ENCODE assay signal across 15 cellular contexts in genomic region chr13:39536274-39536673, GRCh38.
"Had no signal": no experiment of that assay in that cellular context is flagged by ENCODE, and none has a peak within 500 bp of the region (broad histone marks: within the 10 kb centered on the region; RNA-seq: fewer than 3 reads in every experiment).

No MANE protein-coding gene starts in this region.

- ATAC-seq: activated CD4-positive, alpha-beta T cell treated with anti-CD3 and anti-CD28 coated beads for 36 hours; gastrocnemius medialis; pancreas; stimulated activated effector memory CD8-positive, alpha-beta T cell treated with anti-CD3 and anti-CD28 coated beads, Interleukin-12 subunit alpha, Interleukin-12 subunit beta, amount 100 ng/mL, for 72 hours had no signal

- H3K9me3 ChIP-seq: breast epithelium, colonic mucosa, gastrocnemius medialis, pancreas, tibial nerve had no signal

- H3K27ac ChIP-seq: colonic mucosa, gastrocnemius medialis, neural progenitor cell, pancreas, skin epidermis, tibial nerve had no signal

- H2AFZ ChIP-seq: neural progenitor cell had no signal

- H3K9ac ChIP-seq: neural progenitor cell had no signal

- H3K4me1 ChIP-seq: breast epithelium, colonic mucosa, pancreas had no signal

- H3K4me2 ChIP-seq: neural progenitor cell had no signal

- H3K4me3 ChIP-seq: breast epithelium, colonic mucosa, gastrocnemius medialis, neural progenitor cell, pancreas, skin epidermis, tibial nerve had no signal

- H3K36me3 ChIP-seq: breast epithelium, colonic mucosa, gastrocnemius medialis, neural progenitor cell, pancreas, tibial nerve had no signal

- DNase-seq: activated CD4-positive, alpha-beta memory T cell treated with anti-CD3 and anti-CD28 coated beads, Interleukin-2, amount 10 ng/mL, durations not matched to agents 7 days and 5 days; activated CD4-positive, alpha-beta T cell treated with anti-CD3 and anti-CD28 coated beads for 36 hours; activated gamma-delta T cell; activated T-cell treated with anti-CD3 and anti-CD28 coated beads, Interleukin-2, amount 50 U/mL, for 48 hours; amygdala; colonic mucosa; effector CD4-positive, alpha-beta T cell; gastrocnemius medialis; pancreas; T1000 had no signal

- H3K27me3 ChIP-seq: breast epithelium, colonic mucosa, gastrocnemius medialis, pancreas, tibial nerve had no signal
